Comparison of ENCODE assay signal across 22 cellular contexts in genomic region chr20:47708140-47708807, GRCh38.
DNase-seq lines count a peak whose midpoint lies in the region; FAIRE-seq and TF ChIP-seq lines count a peak whose summit lies in the region.
"Had no signal": no experiment of that assay in that cellular context is flagged by ENCODE, and none has a peak within 500 bp of the region (broad histone marks: within the 10 kb centered on the region; RNA-seq: fewer than 3 reads in every experiment).

No MANE protein-coding gene starts in this region.

- H3K36me3 ChIP-seq in BLaER1 treated with 17β-estradiol and CSF1 and Interleukin-3, amounts not matched to agents 10 nM and 100 nM = peaks cover 0 to 4% (median 0%) of the 10 kb centered on the region in 11 experiments; a peak in 2 of 22 replicates
- no peaks in the 10 kb centered on the region for H3K36me3 ChIP-seq in neural progenitor cell
- H3K36me3 ChIP-seq: breast epithelium, colonic mucosa, MG63, stomach had no signal

- CTCF ChIA-PET in RWPE1 (lab: Yijun Ruan, JAX) = no interaction called here

- H2AFZ ChIP-seq in neural progenitor cell (replicated peaks) = no peak overlapping the region

- peak overlapping the region in 1 of 11 experiments; percentile 64; a peak in 2 of 22 replicates for H3K9ac ChIP-seq in BLaER1 treated with 17β-estradiol and CSF1 and Interleukin-3, amounts not matched to agents 10 nM and 100 nM
- no peak overlapping the region for H3K9ac ChIP-seq in neural progenitor cell

- H3K27me3 ChIP-seq in BLaER1 treated with 17β-estradiol and CSF1 and Interleukin-3, amounts not matched to agents 10 nM and 100 nM = 0 out of 22 replicates have a peak, but pooled peaks cover 0 to 4% (median 0%) of the 10 kb centered on the region in 11 experiments
- no peaks in the 10 kb centered on the region for H3K27me3 ChIP-seq in neural progenitor cell
- H3K27me3 ChIP-seq: breast epithelium, colonic mucosa, MG63, stomach had no signal

- peaks cover 2% of the 10 kb centered on the region for H3K36me3 Mint-ChIP-seq in neural progenitor cell
- H3K36me3 Mint-ChIP-seq: CD4-positive, CD25-positive, alpha-beta regulatory T cell had no signal

- POLR2A ChIA-PET in RWPE1 (lab: Yijun Ruan, JAX; ENCODE audit: low non-redundant PET) = no interaction called here

- H3K9me3 ChIP-seq in BLaER1 treated with 17β-estradiol and CSF1 and Interleukin-3, amounts not matched to agents 10 nM and 100 nM (replicated peaks in 1 of 11) = no peaks in the 10 kb centered on the region
- H3K9me3 ChIP-seq in neural progenitor cell (ENCODE audit: low read depth) = no peaks in the 10 kb centered on the region
- H3K9me3 ChIP-seq: breast epithelium, colonic mucosa, MG63, stomach had no signal

- H3K27ac ChIP-seq in BLaER1 treated with 17β-estradiol and CSF1 and Interleukin-3, amounts not matched to agents 10 nM and 100 nM = peak overlapping the region in 2 of 11 experiments; percentile 52 to 57; a peak in 2 of 22 replicates
- H3K27ac ChIP-seq in RWPE1 (peak overlapping the region; percentile 44), neural progenitor cell (no peak overlapping the region)
- H3K27ac ChIP-seq: breast epithelium, colonic mucosa, stomach had no signal

- H3K27ac Mint-ChIP-seq in neural progenitor cell = peak overlapping the region; percentile 0
- H3K27ac Mint-ChIP-seq: activated T-cell treated with anti-CD3 and anti-CD28 coated beads, Interleukin-2, amount 50 U/mL, for 24 hours; CD4-positive, CD25-positive, alpha-beta regulatory T cell had no signal

- H3K4me3 ChIP-seq in BLaER1 treated with 17β-estradiol and CSF1 and Interleukin-3, amounts not matched to agents 10 nM and 100 nM = no peak overlapping the region
- no peak overlapping the region for H3K4me3 ChIP-seq in neural progenitor cell
- H3K4me3 ChIP-seq: breast epithelium, colonic mucosa, lung, MG63, stomach had no signal

- DNase-seq in GM13977 (ENCODE audit: low spot score) = peak; percentile 61
- no peak for DNase-seq in RWPE1 (ENCODE audit: low spot score)
- DNase-seq in neural progenitor cell (ENCODE audit: low spot score) = no peak
- DNase-seq in activated naive CD4-positive, alpha-beta T cell treated with Interleukin-2 at 50 U/mL for 16 hours = no peak
- no peak for DNase-seq in GM19239 (ENCODE audit: insufficient read length, low spot score)
- DNase-seq in midbrain (lab: John Stamatoyannopoulos, UW) = no peak
- DNase-seq: activated CD4-positive, alpha-beta T cell treated with anti-CD3 and anti-CD28 coated beads for 1 hour; activated CD8-positive, alpha-beta memory T cell treated with anti-CD3 and anti-CD28 coated beads for 24 hours; activated T-cell treated with anti-CD3 and anti-CD28 coated beads, Interleukin-2, amount 50 U/mL, for 24 hours; CD4-positive, CD25-positive, alpha-beta regulatory T cell; colonic mucosa; H7; MG63; NCI-H146; NCI-H2171; stimulated activated CD4-positive, alpha-beta T cell treated with anti-CD3 and anti-CD28 coated beads, Interleukin-12 subunit alpha, Interleukin-12 subunit beta, amount 100 ng/mL, for 4 hours; stimulated activated CD4-positive, alpha-beta T cell treated with anti-CD3 and anti-CD28 coated beads, Interleukin-4, amount 100 ng/mL, for 4 hours; stomach; trophoblast cell had no signal

- no peaks in the 10 kb centered on the region for H3F3A ChIP-seq in neural progenitor cell (ENCODE audit: low read depth)

- H3K27me3 Mint-ChIP-seq in neural progenitor cell (ENCODE audit: insufficient read depth, low read depth) = peaks cover 5% of the 10 kb centered on the region

- H3K4me1 ChIP-seq in BLaER1 treated with 17β-estradiol and CSF1 and Interleukin-3, amounts not matched to agents 10 nM and 100 nM = peaks cover 30 to 59% (median 41%) of the 10 kb centered on the region in 10 experiments
- peaks cover 6% of the 10 kb centered on the region for H3K4me1 ChIP-seq in neural progenitor cell
- H3K4me1 ChIP-seq: breast epithelium, colonic mucosa had no signal

- H3K4me2 ChIP-seq in BLaER1 treated with 17β-estradiol and CSF1 and Interleukin-3, amounts not matched to agents 10 nM and 100 nM = peak overlapping the region; percentile 28 to 82 (median 48)
- H3K4me2 ChIP-seq in neural progenitor cell = no peak overlapping the region

- peaks cover 0 to 31% (median 0%) of the 10 kb centered on the region in 11 experiments; a peak in 5 of 22 replicates for H4K20me1 ChIP-seq in BLaER1 treated with 17β-estradiol and CSF1 and Interleukin-3, amounts not matched to agents 10 nM and 100 nM
- H4K20me1 ChIP-seq in neural progenitor cell (ENCODE audit: low read depth) = peaks cover 9% of the 10 kb centered on the region

- H3K4me1 Mint-ChIP-seq in neural progenitor cell = peaks cover 29% of the 10 kb centered on the region

- in situ Hi-C loops in GM13977 (cut with MboI; ENCODE audit: low pct_unique_long_range_greater_than_20kb, low sequenced_read_pairs, unreplicated experiment) = loop anchor here (25.0 kb wide), 1 partner anchor 904 kb away; no protein-coding TSS in a partner anchor

- H3K4me3 Mint-ChIP-seq in neural progenitor cell = no peak overlapping the region
- H3K4me3 Mint-ChIP-seq: activated T-cell treated with anti-CD3 and anti-CD28 coated beads, Interleukin-2, amount 50 U/mL, for 24 hours; CD4-positive, CD25-positive, alpha-beta regulatory T cell had no signal

- H3K9me3 Mint-ChIP-seq in neural progenitor cell = no peaks in the 10 kb centered on the region
- H3K9me3 Mint-ChIP-seq: activated T-cell treated with anti-CD3 and anti-CD28 coated beads, Interleukin-2, amount 50 U/mL, for 24 hours had no signal

- TF ChIP-seq CTCF in GM13977 (IDR thresholded peaks at IDR 0.05; ENCODE audit: extremely low read depth, insufficient read depth, missing control alignments) (no peak), RWPE1 (conservative IDR thresholded peaks at IDR 0.05; ENCODE audit: low read depth) (no peak), neural progenitor cell (IDR thresholded peaks at IDR 0.05) (no peak)

- H3K79me2 ChIP-seq in neural progenitor cell (ENCODE audit: low read depth) = no peaks in the 10 kb centered on the region

- no peak for FAIRE-seq in GM19239 (lab: Jason Lieb, UNC)
